In the genomic region with DNA sequence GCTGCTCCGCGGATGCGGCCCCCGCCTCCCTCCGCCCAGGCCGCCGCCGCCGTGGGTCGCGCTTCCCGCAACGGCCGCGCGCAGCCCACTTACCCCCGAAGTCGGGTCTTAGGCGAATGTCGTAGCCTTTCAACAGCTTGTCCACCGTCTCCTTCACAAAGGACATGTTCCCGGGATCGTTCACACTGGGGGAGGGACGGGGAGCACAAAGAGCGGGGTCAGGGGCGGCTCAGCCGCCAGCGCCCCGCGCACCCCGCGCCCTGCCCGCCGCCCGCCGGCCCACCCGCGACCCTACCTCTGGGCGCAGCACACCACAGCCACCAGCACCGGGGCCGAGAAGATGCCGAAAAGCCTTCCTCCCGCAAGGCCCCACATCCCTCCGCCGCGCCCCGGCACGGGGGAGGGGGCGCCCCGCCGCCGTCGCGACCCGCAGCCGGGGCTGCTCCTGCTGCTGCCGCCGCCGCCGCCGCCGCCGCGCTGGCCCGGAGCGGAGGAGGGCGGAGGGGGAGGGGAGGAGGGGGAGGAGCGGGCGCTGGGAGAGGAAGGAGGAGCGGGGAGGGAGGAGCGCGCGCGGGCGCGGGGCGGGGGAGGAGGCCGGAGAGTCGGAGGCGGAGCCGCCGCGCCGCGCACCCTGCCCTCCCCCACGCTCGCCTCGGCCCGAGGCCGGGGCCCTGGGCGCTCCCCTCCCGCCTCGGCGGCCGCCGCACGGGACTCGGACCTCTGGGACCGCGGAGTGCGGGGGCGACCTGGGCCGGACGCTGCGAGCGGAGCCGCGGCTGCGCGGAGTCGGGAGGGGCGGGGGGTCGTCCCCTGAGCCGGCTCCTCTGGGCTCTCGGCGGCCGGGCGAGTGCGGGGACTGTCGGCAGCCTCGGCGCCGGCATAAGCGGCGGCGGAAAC, we compare ENCODE assay signal across 8 cellular contexts. TPM values are rescaled to one million over a fixed set of nuclear protein-coding genes. Genes with fewer than 3 reads are reported as not detected.
DNase-seq lines count a peak whose midpoint lies in the region; ATAC-seq and TF ChIP-seq lines count a peak whose summit lies in the region.

Gene GABRB3, minus strand, starts transcription at position 479 of the 897 bp plus-strand sequence.

- WGBS in right lobe of liver (ENCODE audit: insufficient coverage, low coverage, low lambda C conversion rate, missing lambda C conversion rate), result 4% methylated on average over 10 of the region's 126 CpGs

- no peak for TF ChIP-seq CTCF in AG04449 (IDR thresholded peaks at IDR 0.05; ENCODE audit: insufficient read depth, low read length, missing control alignments)
- no peak for TF ChIP-seq CTCF in right lobe of liver (IDR thresholded peaks at IDR 0.05)
- no peak for TF ChIP-seq CTCF in upper lobe of right lung (IDR thresholded peaks at IDR 0.05)

- H3K4me1 ChIP-seq in right lobe of liver (peaks cover 0 to 13% (median 0%) of the 10 kb centered on the region in 4 donors), upper lobe of right lung (peaks cover 8% of the 10 kb centered on the region)

- no peak for DNase-seq in AG04449 (ENCODE audit: low read depth, low spot score)
- peak in 45 of 61 donors; percentile 7 to 82 (median 36) for DNase-seq in caudate nucleus (lab: John Stamatoyannopoulos, UW)
- DNase-seq in right lobe of liver, result peak; percentile 57 to 73 (median 65)
- DNase-seq in upper lobe of right lung, result peak; percentile 75
- no peak for DNase-seq in RKO (ENCODE audit: low spot score)
- DNase-seq in Kasumi-1 (lab: John Stamatoyannopoulos, UW), result no peak
- DNase-seq in SIG-M5 treated with dmso at 0.1 percent for 504 hours (lab: John Stamatoyannopoulos, UW; ENCODE audit: unreplicated experiment), result no peak

- H3K27me3 ChIP-seq in right lobe of liver, result peaks cover 0 to 13% of the 10 kb centered on the region in 2 donors
- H3K27me3 ChIP-seq in upper lobe of right lung, result peaks cover 48% of the 10 kb centered on the region

- H3K9me3 ChIP-seq in KOPT-K1 (ENCODE audit: insufficient read depth, low read length, poor library complexity, severe bottlenecking) (no peaks in the 10 kb centered on the region), right lobe of liver (no peaks in the 10 kb centered on the region), upper lobe of right lung (no peaks in the 10 kb centered on the region)

- H3K27ac ChIP-seq in KOPT-K1 (ENCODE audit: low read depth, low read length, poor library complexity, severe bottlenecking) (peak within 1 kb of the TSS; percentile 45), caudate nucleus (ENCODE audit: low read depth, low read length) (no peak within 1 kb of the TSS), right lobe of liver (no peak within 1 kb of the TSS), upper lobe of right lung (no peak within 1 kb of the TSS)

- POLR2A ChIA-PET in AG04449 (lab: Yijun Ruan, JAX), result no interaction called here

- no peaks in the 10 kb centered on the region for H3K36me3 ChIP-seq in KOPT-K1 (ENCODE audit: insufficient read depth, low read length)
- H3K36me3 ChIP-seq in right lobe of liver, result no peaks in the 10 kb centered on the region
- no peaks in the 10 kb centered on the region for H3K36me3 ChIP-seq in upper lobe of right lung

- intact Hi-C loops in right lobe of liver (cut with DNase I) (no loop called here), upper lobe of right lung (cut with DNase I) (no loop called here)

- CTCF ChIA-PET in AG04449 (lab: Yijun Ruan, JAX), result no interaction called here

- peak within 1 kb of the TSS; percentile 24; the same call in 1 of the 2 replicates for H3K4me3 ChIP-seq in AG04449 (ENCODE audit: low read depth, low read length)
- H3K4me3 ChIP-seq in right lobe of liver, result peak within 1 kb of the TSS in 1 of 3 donors; percentile 42
- H3K4me3 ChIP-seq in upper lobe of right lung, result peak within 1 kb of the TSS; percentile 23

- no peak for TF ChIP-seq POLR2A in right lobe of liver (IDR thresholded peaks at IDR 0.05)

- ATAC-seq in right lobe of liver (peak; percentile 50 to 84 (median 72)), upper lobe of right lung (peak; percentile 84)

RNA-seq across cellular contexts. Expression of gene GABRB3, which starts in this region (rescaled TPM):
- total RNA-seq in right lobe of liver (1 to 10 TPM in 4 of 6 experiments, under 1 TPM in 2; 0.49 to 2.7 (median 1.4) TPM), upper lobe of right lung (3.2 TPM)

Comparison
In these comparisons a context has a peak if more than half of its experiments do, and no peak if none do; other contexts are left out.
1. DNase-seq: peak in caudate nucleus (45 of 61), right lobe of liver (3 of 3) and upper lobe of right lung (single experiment); none in AG04449 (single experiment), RKO (single experiment), Kasumi-1 (0 of 2) and SIG-M5 treated with dmso at 0.1 percent for 504 hours (single experiment).